ENCODE assay signal across 14 cellular contexts in genomic region chr9:38130724-38131123, GRCh38.
"Had no signal": no experiment of that assay in that cellular context is flagged by ENCODE, and none has a peak within 500 bp of the region (broad histone marks: within the 10 kb centered on the region; RNA-seq: fewer than 3 reads in every experiment).

No MANE protein-coding gene starts in this region.

- H3K4me1 ChIP-seq: ascending aorta, spleen, upper lobe of left lung had no signal

- H3K36me3 ChIP-seq: ascending aorta, esophagus squamous epithelium, spleen, upper lobe of left lung had no signal

- H3K27me3 ChIP-seq: ascending aorta, upper lobe of left lung had no signal

- H3K9me3 ChIP-seq: ascending aorta, esophagus squamous epithelium, spleen, upper lobe of left lung had no signal

- FAIRE-seq: islet of Langerhans had no signal

- H3K27ac ChIP-seq: ascending aorta, dorsolateral prefrontal cortex, esophagus squamous epithelium, spleen, upper lobe of left lung had no signal

- DNase-seq: activated CD4-positive, alpha-beta memory T cell treated with anti-CD3 and anti-CD28 coated beads for 36 hours; activated CD4-positive, CD25-positive, alpha-beta regulatory T cell treated with anti-CD3 and anti-CD28 coated beads, Interleukin-2, amount 50 U/mL, for 72 hours; activated T-cell treated with anti-CD3 and anti-CD28 coated beads, Interleukin-2, amount 50 U/mL, for 48 hours; dorsolateral prefrontal cortex; esophagus squamous epithelium; foreskin fibroblast; right cardiac atrium; stimulated activated CD4-positive, alpha-beta T cell treated with anti-CD3 and anti-CD28 coated beads, Interleukin-1b, Interleukin-23, amount 100 ng/mL, for 48 hours; stimulated activated naive CD4-positive, alpha-beta T cell; substantia nigra; upper lobe of left lung had no signal

- H3K4me3 ChIP-seq: ascending aorta, dorsolateral prefrontal cortex, esophagus squamous epithelium, spleen, upper lobe of left lung had no signal
